Comparison of ENCODE assay signal across 1 cellular context in genomic region chr17:73147791-73148190, GRCh38. TPM values are rescaled to one million over a fixed set of nuclear protein-coding genes. Genes with fewer than 3 reads are reported as not detected.
"Had no signal": no experiment of that assay in that cellular context is flagged by ENCODE, and none has a peak within 500 bp of the region (broad histone marks: within the 10 kb centered on the region; RNA-seq: fewer than 3 reads in every experiment).

No MANE protein-coding gene starts in this region.

RNA-seq across cellular contexts. Expression of gene SSTR2, which starts 17.0 kb away (rescaled TPM):
- total RNA-seq: lung microvascular endothelial cell had no signal
